ENCODE assay signal across 14 cellular contexts in genomic region chr12:95607642-95608041, GRCh38. TPM values are rescaled to one million over a fixed set of nuclear protein-coding genes. Genes with fewer than 3 reads are reported as not detected.
DNase-seq lines count a peak whose midpoint lies in the region; ATAC-seq, FAIRE-seq and TF ChIP-seq lines count a peak whose summit lies in the region.
"Had no signal": no experiment of that assay in that cellular context is flagged by ENCODE, and none has a peak within 500 bp of the region (broad histone marks: within the 10 kb centered on the region; RNA-seq: fewer than 3 reads in every experiment).

No MANE protein-coding gene starts in this region.

- no peak for TF ChIP-seq RAD21 in HepG2 (CRISPR knock-in tag; IDR thresholded peaks at IDR 0.05)

- no peaks in the 10 kb centered on the region for H3K9me3 ChIP-seq in HepG2 (ENCODE audit: low read length)
- no peaks in the 10 kb centered on the region for H3K9me3 ChIP-seq in vagina
- H3K9me3 ChIP-seq: Caco-2, lower lobe of right lung had no signal

- FAIRE-seq in HepG2 (lab: Jason Lieb, UNC), result no peak

- 2% methylated on average over 4 of the region's 4 CpGs for WGBS in HepG2 (ENCODE audit: low lambda C conversion rate)

- H3K4me1 Mint-ChIP-seq in chondrocyte (ENCODE audit: low read depth), result peaks cover 38% of the 10 kb centered on the region

- no peaks in the 10 kb centered on the region for H4K20me1 ChIP-seq in HepG2 (ENCODE audit: insufficient read depth, low read length)

- H3K27ac ChIP-seq in HepG2 (ENCODE audit: extremely low read length, insufficient read depth, low read length) (no peak overlapping the region), vagina (no peak overlapping the region)
- H3K27ac ChIP-seq: lower lobe of right lung had no signal

- in situ Hi-C loops in HepG2 (cut with HindIII; ENCODE audit: extremely low pct_ligation_motif_present, low pct_unique_long_range_greater_than_20kb), result no loop called here

- no peaks in the 10 kb centered on the region for H3K27me3 Mint-ChIP-seq in chondrocyte (ENCODE audit: low read depth)

- intact Hi-C loops in HepG2 (cut with micrococcal nuclease; ENCODE audit: unreplicated experiment) (no loop called here), vagina (cut with DNase I) (no loop called here)

- H2AFZ ChIP-seq in HepG2 (ENCODE audit: low read length), result no peak overlapping the region

- H3K9ac ChIP-seq in HepG2 (ENCODE audit: insufficient read depth, low read depth, low read length), result no peak overlapping the region

- no peak; the same call in 2 of the 3 replicates for ATAC-seq in HepG2
- ATAC-seq in GM21528 (IDR thresholded peaks at IDR 0.05; ENCODE audit: low FRiP score, unreplicated experiment), result no peak

- no peaks in the 10 kb centered on the region for H3K36me3 Mint-ChIP-seq in chondrocyte (ENCODE audit: low read depth)

- peaks cover 46% of the 10 kb centered on the region for H3K4me1 ChIP-seq in HepG2 (ENCODE audit: insufficient read depth, low read length)
- H3K4me1 ChIP-seq in vagina, result no peaks in the 10 kb centered on the region
- H3K4me1 ChIP-seq: lower lobe of right lung had no signal

- H3K36me3 ChIP-seq in HepG2 (replicated peaks in 1 of 2; ENCODE audit: control insufficient read depth in 1 of 2, insufficient read depth in 2 of 2, low read length in 2 of 2) (no peaks in the 10 kb centered on the region), vagina (no peaks in the 10 kb centered on the region)
- H3K36me3 ChIP-seq: lower lobe of right lung had no signal

- no TSS peak for BruUV-seq in HepG2 (replicated peaks; lab: Mats Ljungman, UMichigan)

- H3K4me3 Mint-ChIP-seq in chondrocyte (ENCODE audit: unreplicated experiment), result no peak overlapping the region

- POLR2A ChIA-PET in HepG2 (lab: Yijun Ruan, JAX), result no interaction called here

- no peak overlapping the region for H3K27ac Mint-ChIP-seq in chondrocyte (ENCODE audit: unreplicated experiment)

- H3K79me2 ChIP-seq in HepG2 (ENCODE audit: insufficient read depth, low read length), result no peaks in the 10 kb centered on the region

- no peaks in the 10 kb centered on the region for H3K27me3 ChIP-seq in HepG2 (ENCODE audit: control insufficient read depth in 1 of 2, insufficient read depth in 2 of 2, low read length in 2 of 2)
- H3K27me3 ChIP-seq in vagina, result no peaks in the 10 kb centered on the region

- H3K9me3 Mint-ChIP-seq in chondrocyte (ENCODE audit: low read depth), result peaks cover 4% of the 10 kb centered on the region

- peak overlapping the region; percentile 10; the same call in 1 of the 2 replicates for H3K4me2 ChIP-seq in HepG2 (ENCODE audit: low read depth, low read length)

- TF ChIP-seq CTCF in HepG2 (CRISPR knock-in tag; IDR thresholded peaks at IDR 0.05), result no peak
- no peak for TF ChIP-seq CTCF in vagina (IDR thresholded peaks at IDR 0.05)
- TF ChIP-seq CTCF in chondrocyte (IDR thresholded peaks at IDR 0.05), result no peak

- TF ChIP-seq EP300 in HepG2 (IDR thresholded peaks at IDR 0.05; ENCODE audit: low read depth in 2 of 2, low read length in 2 of 2) (0 out of 4 replicates have a peak, but pooled peaks of 1 of the 2 experiments have one; percentile 11), HepG2 (CRISPR knock-in tag; IDR thresholded peaks at IDR 0.05; ENCODE audit: borderline replicate concordance) (no peak)

- H3K4me3 ChIP-seq in HepG2 (replicated peaks in 1 of 3; ENCODE audit: insufficient read depth in 1 of 3, low read depth in 2 of 3, low read length in 3 of 3) (no peak overlapping the region), vagina (no peak overlapping the region)
- H3K4me3 ChIP-seq: lower lobe of right lung had no signal

- DNase-seq in DMS153 (lab: John Stamatoyannopoulos, UW) (peak; percentile 78), NCI-H146 (lab: John Stamatoyannopoulos, UW) (peak; percentile 66), SHP77 treated with DMSO at 0.1 percent for 48 hours (lab: John Stamatoyannopoulos, UW) (peak; percentile 69), HepG2 (ENCODE audit: low spot score) (peak; percentile 18), vagina (ENCODE audit: extremely low spot score in 2 of 2) (no peak), NAMALWA (ENCODE audit: low spot score) (no peak), chondrocyte (ENCODE audit: low spot score) (no peak)
- DNase-seq: activated T-cell treated with anti-CD3 and anti-CD28 coated beads for 4 hours, Caco-2, KBM-7, NCI-H187 treated with DMSO at 0.1 percent for 48 hours had no signal

- TF ChIP-seq POLR2A in HepG2 (IDR thresholded peaks at IDR 0.05; ENCODE audit: insufficient read depth in 1 of 2, low read depth in 2 of 2, low read length in 2 of 2) (no peak), vagina (IDR thresholded peaks at IDR 0.05) (no peak)

- CTCF ChIA-PET in HepG2 (lab: Yijun Ruan, JAX; ENCODE audit: low intra/inter-chr PET ratio, low total read pairs), result no interaction called here

TF ChIP-seq in HepG2, 621 proteins besides CTCF, POLR2A, EP300 and RAD21 (continues in another document):
- no peak for TF ChIP-seq PLSCR1 (CRISPR knock-in tag; IDR thresholded peaks at IDR 0.05; ENCODE audit: borderline replicate concordance)
- no peak for TF ChIP-seq ZNF460 (CRISPR knock-in tag; IDR thresholded peaks at IDR 0.05; ENCODE audit: borderline replicate concordance)
- 0 out of 2 replicates have a peak, but pooled peaks have one; percentile 22 for TF ChIP-seq PAXIP1 (CRISPR knock-in tag; conservative IDR thresholded peaks at IDR 0.05)
- peak; percentile 39; the same call in 1 of the 2 replicates for TF ChIP-seq TFAP4 (IDR thresholded peaks at IDR 0.05; ENCODE audit: borderline replicate concordance, low read depth)
- TF ChIP-seq ATRX (CRISPR knock-in tag; IDR thresholded peaks at IDR 0.05; ENCODE audit: borderline replicate concordance), result no peak
- no peak for TF ChIP-seq FOXP1 (IDR thresholded peaks at IDR 0.05)
- TF ChIP-seq FOXP1 (CRISPR knock-in tag; IDR thresholded peaks at IDR 0.05), result 0 out of 2 replicates have a peak, but pooled peaks have one; percentile 22

RNA-seq across cellular contexts. Expression of gene USP44, which starts 56.4 kb away (rescaled TPM):
- 0.07 and 0.11 TPM in 2 replicates for total RNA-seq in HepG2 (2016; rRNA removed; fragmentation: Illumina TruSeq; extraction: Trizol)
- 0.35 TPM in 1 of 2 replicates, not detected in the other for total RNA-seq in HepG2 (2016; cell fraction: cytosol; rRNA removed; fragmentation: Illumina TruSeq; extraction: Trizol; ENCODE audit: low read depth)
- 0.11 and 0.12 TPM in 2 replicates for total RNA-seq in HepG2 (2016; cell fraction: insoluble cytoplasmic fraction; rRNA removed; fragmentation: Illumina TruSeq; extraction: Trizol)
- total RNA-seq in HepG2 (2016; cell fraction: membrane; rRNA removed; fragmentation: Illumina TruSeq; extraction: Trizol), result 0.22 TPM in 1 of 2 replicates, not detected in the other
- total RNA-seq in HepG2 (2016; cell fraction: nucleus; rRNA removed; fragmentation: Illumina TruSeq; extraction: Trizol), result not detected in 2 replicates
- polyA plus RNA-seq in HepG2 (2011; rRNA removed), result 0.04 and 0.05 TPM in 2 replicates
- 0.08 TPM in 1 of 2 replicates, not detected in the other for polyA plus RNA-seq in HepG2 (2011; cell fraction: cytosol; rRNA removed)
- polyA plus RNA-seq in HepG2 (2011; cell fraction: nucleus; rRNA removed), result 0.06 TPM in 1 of 2 replicates, not detected in the other
- 0.11 and 0.12 TPM in 2 replicates for polyA plus RNA-seq in HepG2 (2012)
- polyA plus RNA-seq in HepG2 (2016; cell fraction: cytosol; fragmentation: Illumina TruSeq; extraction: Trizol; ENCODE audit: low read depth), result not detected in 2 replicates
- polyA plus RNA-seq in HepG2 (2016; cell fraction: insoluble cytoplasmic fraction; fragmentation: Illumina TruSeq; extraction: Trizol; ENCODE audit: low read depth), result 0.09 TPM in 1 of 2 replicates, not detected in the other
- polyA plus RNA-seq in HepG2 (2016; cell fraction: membrane; fragmentation: Illumina TruSeq; extraction: Trizol; ENCODE audit: low read depth), result not detected in 2 replicates
- 0.79 TPM in 1 of 2 replicates, not detected in the other for polyA plus RNA-seq in HepG2 (2016; cell fraction: nucleus; fragmentation: Illumina TruSeq; extraction: Trizol; ENCODE audit: insufficient read depth, low read depth)
- polyA minus RNA-seq in HepG2 (2011; rRNA and poly(A)+ RNA removed; ENCODE audit: low replicate concordance), result not detected in 2 replicates
- polyA minus RNA-seq in HepG2 (2011; cell fraction: cytosol; rRNA and poly(A)+ RNA removed), result not detected in 2 replicates
- polyA minus RNA-seq in HepG2 (2011; cell fraction: nucleus; rRNA and poly(A)+ RNA removed), result not detected in 2 replicates
- 0.49 TPM for total RNA-seq in vagina
- 0.18 TPM in 1 of 3 replicates, not detected in the others for total RNA-seq in chondrocyte
- total RNA-seq: esophagus mucosa had no signal

Comparison
In these comparisons a context has a peak if more than half of its experiments do, and no peak if none do; other contexts are left out.
1. DNase-seq: peak in DMS153 (single experiment), NCI-H146 (single experiment), SHP77 treated with DMSO at 0.1 percent for 48 hours (single experiment) and HepG2 (single experiment); none in vagina (0 of 2), NAMALWA (single experiment) and chondrocyte (single experiment).